Comparison of ENCODE assay signal across 8 cellular contexts in genomic region chr1:8987881-8988617, GRCh38. TPM values are rescaled to one million over a fixed set of nuclear protein-coding genes. Genes with fewer than 3 reads are reported as not detected.
DNase-seq lines count a peak whose midpoint lies in the region; ATAC-seq and TF ChIP-seq lines count a peak whose summit lies in the region.

No MANE protein-coding gene starts in this region.

- H3K9me2 ChIP-seq in Loucy (replicated peaks; ENCODE audit: low read depth, low read length) = no peaks in the 10 kb centered on the region

- H3K79me2 ChIP-seq in Loucy (ENCODE audit: insufficient read depth, low read length) = no peaks in the 10 kb centered on the region

- H3K9me3 ChIP-seq in Loucy (ENCODE audit: insufficient read depth, low read depth, low read length) = no peaks in the 10 kb centered on the region
- H3K9me3 ChIP-seq in lower lobe of right lung = no peaks in the 10 kb centered on the region

- in situ Hi-C loops in G401 (cut with HindIII; ENCODE audit: low sequenced_read_pairs) = no loop called here

- peak; percentile 99 for TF ChIP-seq CTCF in Loucy (conservative IDR thresholded peaks at IDR 0.05; ENCODE audit: low read length)
- TF ChIP-seq CTCF in lower lobe of right lung (IDR thresholded peaks at IDR 0.05) = peak; percentile 94

- H3K27ac ChIP-seq in cingulate gyrus (ENCODE audit: low read depth, low read length) = peak overlapping the region; percentile 92
- H3K27ac ChIP-seq in lower lobe of right lung = no peak overlapping the region

- ATAC-seq in lower lobe of right lung (peak; percentile 77 to 82), GM18505 (IDR thresholded peaks at IDR 0.05; ENCODE audit: unreplicated experiment) (no peak), GM21390 (IDR thresholded peaks at IDR 0.05; ENCODE audit: unreplicated experiment) (no peak)

- no peaks in the 10 kb centered on the region for H4K20me1 ChIP-seq in Loucy (ENCODE audit: insufficient read depth, low read length, poor library complexity, severe bottlenecking)

- H3K4me1 ChIP-seq in Loucy (ENCODE audit: insufficient read depth, low read length, poor library complexity, severe bottlenecking) = no peaks in the 10 kb centered on the region
- H3K4me1 ChIP-seq in lower lobe of right lung = peaks cover 23% of the 10 kb centered on the region

- H3K9ac ChIP-seq in Loucy (ENCODE audit: low read depth, low read length, poor library complexity, severe bottlenecking) = no peak overlapping the region

- H2AFZ ChIP-seq in Loucy (ENCODE audit: low read length) = 0 out of 2 replicates have a peak overlapping the region, but pooled peaks have one; percentile 16

- peak overlapping the region; percentile 29 for H3K4me2 ChIP-seq in Loucy (ENCODE audit: low read depth, low read length, poor library complexity, severe bottlenecking)

- intact Hi-C loops in lower lobe of right lung (cut with DNase I) = loop anchor here (10.0 kb wide), 1 partner anchor 73 kb away; no protein-coding TSS in a partner anchor

- H3K36me3 ChIP-seq in Loucy (ENCODE audit: insufficient read depth, low read length) (no peaks in the 10 kb centered on the region), lower lobe of right lung (no peaks in the 10 kb centered on the region)

- no peaks in the 10 kb centered on the region for H3F3A ChIP-seq in Loucy (ENCODE audit: low read depth)

- DNase-seq in G401 (ENCODE audit: low spot score) = peak; percentile 30
- DNase-seq in activated CD4-positive, alpha-beta T cell treated with anti-CD3 and anti-CD28 coated beads for 48 hours = peak; percentile 76
- peak; percentile 57 for DNase-seq in lower lobe of right lung
- peak; percentile 55 for DNase-seq in stimulated activated CD8-positive, alpha-beta memory T cell treated with anti-CD3 and anti-CD28 coated beads, Interleukin-15, amount 100 ng/mL, for 1 hour (ENCODE audit: low read depth)

- no peak for TF ChIP-seq POLR2A in GM18505 (IDR thresholded peaks at IDR 0.05; ENCODE audit: borderline replicate concordance, extremely low read depth, insufficient read depth, insufficient read length)

- H3K27me3 ChIP-seq in Loucy (ENCODE audit: insufficient read depth, low read length, poor library complexity, severe bottlenecking) (no peaks in the 10 kb centered on the region), lower lobe of right lung (ENCODE audit: low read depth) (no peaks in the 10 kb centered on the region)

- no peak overlapping the region for H3K4me3 ChIP-seq in Loucy (ENCODE audit: low read length, poor library complexity, severe bottlenecking)
- H3K4me3 ChIP-seq in lower lobe of right lung = no peak overlapping the region

RNA-seq across cellular contexts. Expression of gene SLC2A7, which starts 38.2 kb away (rescaled TPM):
- total RNA-seq in G401 (2014; rRNA removed; shearing (Covaris generic)) = not detected in 2 replicates
- total RNA-seq in lower lobe of right lung = not detected

RNA-seq across cellular contexts. Expression of gene CA6, which starts 42.4 kb away (rescaled TPM):
- not detected in 2 replicates for total RNA-seq in G401 (2014; rRNA removed; shearing (Covaris generic))
- total RNA-seq in lower lobe of right lung = not detected

Comparison
In these comparisons a context has a peak if more than half of its experiments do, and no peak if none do; other contexts are left out.
1. ATAC-seq: peak in lower lobe of right lung (2 of 2); none in GM18505 (single experiment) and GM21390 (single experiment).
2. Peak in every context shown above with its lines, with median percentiles within 50 percentile points of each other: DNase-seq.